In genomic region chr12:45232771-45233372, GRCh38 we compare ENCODE assay signal across 8 cellular contexts. TPM values are rescaled to one million over a fixed set of nuclear protein-coding genes. Genes with fewer than 3 reads are reported as not detected.
DNase-seq lines count a peak whose midpoint lies in the region; ATAC-seq and TF ChIP-seq lines count a peak whose summit lies in the region.

No MANE protein-coding gene starts in this region.

- TF ChIP-seq RAD21 in Ishikawa (IDR thresholded peaks at IDR 0.05; ENCODE audit: low read depth): peak; percentile 15; the same call in 1 of the 2 replicates

- DNase-seq in AG08395 (ENCODE audit: low spot score) (peak; percentile 93), brain microvascular endothelial cell (peak; percentile 98), left lobe of liver (ENCODE audit: low spot score) (no peak), NCI-H2196 (lab: John Stamatoyannopoulos, UW; ENCODE audit: unreplicated experiment) (no peak)
- no peak for DNase-seq in activated CD4-positive, CD25-positive, alpha-beta regulatory T cell treated with anti-CD3 and anti-CD28 coated beads, Interleukin-2, amount 50 U/mL, for 72 hours

- H3K27ac Mint-ChIP-seq in stimulated activated naive CD8-positive, alpha-beta T cell treated with anti-CD3 and anti-CD28 coated beads, Interleukin-15, Interleukin-2, amounts not matched to agents 100 ng/mL and 50 ng/mL, for 24 hours: peak overlapping the region; percentile 93

- no peaks in the 10 kb centered on the region for H3K27me3 ChIP-seq in brain microvascular endothelial cell (replicated peaks)

- peak; percentile 85; the same call in 1 of the 2 replicates for TF ChIP-seq EP300 in Ishikawa (IDR thresholded peaks at IDR 0.05; ENCODE audit: borderline replicate concordance)

- H3K36me3 ChIP-seq in brain microvascular endothelial cell (replicated peaks): no peaks in the 10 kb centered on the region

- H3K9me3 Mint-ChIP-seq in stimulated activated naive CD8-positive, alpha-beta T cell treated with anti-CD3 and anti-CD28 coated beads, Interleukin-15, Interleukin-2, amounts not matched to agents 100 ng/mL and 50 ng/mL, for 24 hours: no peaks in the 10 kb centered on the region

- no peak for TF ChIP-seq CTCF in brain microvascular endothelial cell (IDR thresholded peaks at IDR 0.05; ENCODE audit: low read depth, low read length, missing control alignments)

- H3K36me3 Mint-ChIP-seq in stimulated activated naive CD8-positive, alpha-beta T cell treated with anti-CD3 and anti-CD28 coated beads, Interleukin-15, Interleukin-2, amounts not matched to agents 100 ng/mL and 50 ng/mL, for 24 hours (ENCODE audit: low read depth): peaks cover 21% of the 10 kb centered on the region

- no peaks in the 10 kb centered on the region for H3K27me3 Mint-ChIP-seq in stimulated activated naive CD8-positive, alpha-beta T cell treated with anti-CD3 and anti-CD28 coated beads, Interleukin-15, Interleukin-2, amounts not matched to agents 100 ng/mL and 50 ng/mL, for 24 hours

- H3K4me3 Mint-ChIP-seq in stimulated activated naive CD8-positive, alpha-beta T cell treated with anti-CD3 and anti-CD28 coated beads, Interleukin-15, Interleukin-2, amounts not matched to agents 100 ng/mL and 50 ng/mL, for 24 hours: peak overlapping the region; percentile 68

- in situ Hi-C loops in brain microvascular endothelial cell (cut with HindIII; ENCODE audit: low pct_ligation_motif_present, low sequenced_read_pairs): no loop called here

- H3K27ac ChIP-seq in brain microvascular endothelial cell: peak overlapping the region; percentile 95

- H3K4me3 ChIP-seq in brain microvascular endothelial cell (ENCODE audit: low read depth, low read length): no peak overlapping the region

- H3K4me1 Mint-ChIP-seq in stimulated activated naive CD8-positive, alpha-beta T cell treated with anti-CD3 and anti-CD28 coated beads, Interleukin-15, Interleukin-2, amounts not matched to agents 100 ng/mL and 50 ng/mL, for 24 hours (ENCODE audit: low read depth): peaks cover 56% of the 10 kb centered on the region

- ATAC-seq in GM21360 (IDR thresholded peaks at IDR 0.05; ENCODE audit: unreplicated experiment) (peak; percentile 54), left lobe of liver (peak; percentile 16)

TF ChIP-seq in Ishikawa, 13 proteins besides CTCF, POLR2A, EP300 and RAD21:
- 0 out of 2 replicates have a peak, but pooled peaks have one; percentile 52 for TF ChIP-seq NFIC (IDR thresholded peaks at IDR 0.05)
- TF ChIP-seq CEBPB (IDR thresholded peaks at IDR 0.05): no peak
- TF ChIP-seq YY1 (IDR thresholded peaks at IDR 0.05; ENCODE audit: low read depth): peak; percentile 72
- no peak for TF ChIP-seq USF1 (IDR thresholded peaks at IDR 0.05)
- no peak for TF ChIP-seq CREB1 (IDR thresholded peaks at IDR 0.05; ENCODE audit: low read depth)
- TF ChIP-seq EGR1 (IDR thresholded peaks at IDR 0.05): no peak
- TF ChIP-seq REST (IDR thresholded peaks at IDR 0.05; ENCODE audit: low read depth): no peak
- TF ChIP-seq TAF1 (IDR thresholded peaks at IDR 0.05; ENCODE audit: low read depth): 0 out of 2 replicates have a peak, but pooled peaks have one; percentile 21
- TF ChIP-seq TEAD4 (IDR thresholded peaks at IDR 0.05): peak; percentile 76
- TF ChIP-seq MAX (IDR thresholded peaks at IDR 0.05): peak; percentile 54
- no peak for TF ChIP-seq ZBTB7A (IDR thresholded peaks at IDR 0.05; ENCODE audit: low read depth)
- peak; percentile 84 for TF ChIP-seq TCF12 (IDR thresholded peaks at IDR 0.05; ENCODE audit: low read depth)
- TF ChIP-seq FOXM1 (IDR thresholded peaks at IDR 0.05; ENCODE audit: borderline replicate concordance, low read depth): peak; percentile 71; the same call in 1 of the 2 replicates
TF ChIP-seq in Ishikawa: peak in this region for 7.

RNA-seq across cellular contexts. Expression of gene ANO6, which starts 17.0 kb away (rescaled TPM):
- total RNA-seq in left lobe of liver: 49.5 TPM

Comparison
In these comparisons a context has a peak if more than half of its experiments do, and no peak if none do; other contexts are left out.
1. DNase-seq: peak in AG08395 (single experiment) and brain microvascular endothelial cell (single experiment); none in left lobe of liver (single experiment), NCI-H2196 (single experiment) and activated CD4-positive, CD25-positive, alpha-beta regulatory T cell treated with anti-CD3 and anti-CD28 coated beads, Interleukin-2, amount 50 U/mL, for 72 hours (single experiment).